In genomic region chr13:106372199-106373160, GRCh38 we compare ENCODE assay signal across 13 cellular contexts.
DNase-seq lines count a peak whose midpoint lies in the region; ATAC-seq, FAIRE-seq and TF ChIP-seq lines count a peak whose summit lies in the region.
"Had no signal": no experiment of that assay in that cellular context is flagged by ENCODE, and none has a peak within 500 bp of the region (broad histone marks: within the 10 kb centered on the region; RNA-seq: fewer than 3 reads in every experiment).

No MANE protein-coding gene starts in this region.

- H3K36me3 ChIP-seq in BLaER1, result no peaks in the 10 kb centered on the region
- no peaks in the 10 kb centered on the region for H3K36me3 ChIP-seq in colonic mucosa
- H3K36me3 ChIP-seq: breast epithelium, WERI-Rb-1 had no signal

- H3K27ac ChIP-seq in BLaER1 (no peak overlapping the region), colonic mucosa (no peak overlapping the region)
- H3K27ac ChIP-seq: breast epithelium, C4-2B, WERI-Rb-1 had no signal

- ATAC-seq in GM19467 (IDR thresholded peaks at IDR 0.05; ENCODE audit: unreplicated experiment), result peak; percentile 43
- ATAC-seq in HG03442 (IDR thresholded peaks at IDR 0.05; ENCODE audit: unreplicated experiment), result peak; percentile 35

- H3K4me3 ChIP-seq in BLaER1 (no peak overlapping the region), colonic mucosa (no peak overlapping the region)
- H3K4me3 ChIP-seq: breast epithelium had no signal

- no peaks in the 10 kb centered on the region for H3K27me3 ChIP-seq in BLaER1
- H3K27me3 ChIP-seq in colonic mucosa, result no peaks in the 10 kb centered on the region
- H3K27me3 ChIP-seq: breast epithelium had no signal

- peak overlapping the region; percentile 75 for H3K4me2 ChIP-seq in BLaER1

- peaks cover 45% of the 10 kb centered on the region for H3K4me1 ChIP-seq in BLaER1
- no peaks in the 10 kb centered on the region for H3K4me1 ChIP-seq in colonic mucosa
- H3K4me1 ChIP-seq: breast epithelium had no signal

- intact Hi-C loops in colonic mucosa (cut with DNase I), result no loop called here

- H4K20me1 ChIP-seq in BLaER1, result peaks cover 9% of the 10 kb centered on the region

- peak; percentile 85 for FAIRE-seq in endometrium (lab: Jason Lieb, UNC)
- FAIRE-seq: H54 had no signal

- DNase-seq in colonic mucosa (no peak), SK-N-DZ (ENCODE audit: low spot score) (no peak), NCI-H446 (lab: John Stamatoyannopoulos, UW) (no peak)
- DNase-seq in stimulated activated naive CD4-positive, alpha-beta T cell (lab: John Stamatoyannopoulos, UW), result no peak
- DNase-seq: stimulated activated CD4-positive, alpha-beta T cell treated with anti-CD3 and anti-CD28 coated beads, Interleukin-4, amount 100 ng/mL, for 4 hours had no signal

- no peak for TF ChIP-seq CTCF in colonic mucosa (IDR thresholded peaks at IDR 0.05)

- H3K9me3 ChIP-seq in BLaER1 (no peaks in the 10 kb centered on the region), colonic mucosa (no peaks in the 10 kb centered on the region)
- H3K9me3 ChIP-seq: breast epithelium had no signal

- no peak overlapping the region for H3K9ac ChIP-seq in BLaER1
- no peak overlapping the region for H3K9ac ChIP-seq in colonic mucosa (ENCODE audit: low read depth in 2 of 2, low read length in 2 of 2)
